Comparison of ENCODE assay signal across 8 cellular contexts in genomic region chr5:127517110-127517479, GRCh38. TPM values are rescaled to one million over a fixed set of nuclear protein-coding genes. Genes with fewer than 3 reads are reported as not detected.
A peak's percentile ranks its signal among the peaks of the same experiment; 100 is the strongest.
DNase-seq lines count a peak whose midpoint lies in the region; ATAC-seq and TF ChIP-seq lines count a peak whose summit lies in the region.

No MANE protein-coding gene starts in this region.

- ATAC-seq in GM18870 (IDR thresholded peaks at IDR 0.05; ENCODE audit: unreplicated experiment) (peak; percentile 32), HG03103 (IDR thresholded peaks at IDR 0.05; ENCODE audit: low read depth, unreplicated experiment) (peak; percentile 26)

- DNase-seq in AG04449 (ENCODE audit: low read depth, low spot score) (no peak), SW480 (ENCODE audit: low spot score) (peak; percentile 47), foreskin melanocyte (peak; percentile 29), retinal pigment epithelial cell (ENCODE audit: low read depth) (peak; percentile 9), mucosa of gallbladder (ENCODE audit: low spot score) (no peak)
- DNase-seq in stimulated activated CD4-positive, alpha-beta T cell treated with anti-CD3 and anti-CD28 coated beads, Interleukin-12 subunit alpha, Interleukin-12 subunit beta, amount 100 ng/mL, for 4 hours, result no peak

- no peak for TF ChIP-seq CTCF in AG04449 (IDR thresholded peaks at IDR 0.05; ENCODE audit: insufficient read depth, low read length, missing control alignments)
- TF ChIP-seq CTCF in retinal pigment epithelial cell (conservative IDR thresholded peaks at IDR 0.05; ENCODE audit: low read depth, low read length), result no peak

- POLR2A ChIA-PET in AG04449 (lab: Yijun Ruan, JAX), result no interaction called here

- H3K4me3 ChIP-seq in AG04449 (ENCODE audit: low read depth, low read length), result peak overlapping the region; percentile 95
- H3K4me3 ChIP-seq in retinal pigment epithelial cell (ENCODE audit: low read length), result peak overlapping the region; percentile 92

- CTCF ChIA-PET in AG04449 (lab: Yijun Ruan, JAX), result interaction anchor here (1.3 kb wide), 1 partner anchor 24 kb away, joined by 5 read pairs; no protein-coding TSS in a partner anchor

RNA-seq across cellular contexts. Expression of gene PRRC1, which starts 0.3 kb away (rescaled TPM):
- 59.8 TPM for total RNA-seq in mucosa of gallbladder

Comparison
In these comparisons a context has a peak if more than half of its experiments do, and no peak if none do; other contexts are left out.
1. DNase-seq: peak in SW480 (single experiment), foreskin melanocyte (single experiment) and retinal pigment epithelial cell (single experiment); none in AG04449 (single experiment), mucosa of gallbladder (single experiment) and stimulated activated CD4-positive, alpha-beta T cell treated with anti-CD3 and anti-CD28 coated beads, Interleukin-12 subunit alpha, Interleukin-12 subunit beta, amount 100 ng/mL, for 4 hours (single experiment).